1 cellular context compared by ENCODE assay signal in genomic region chr7:6015917-6016652, GRCh38.
A peak's percentile ranks its signal among the peaks of the same experiment; 100 is the strongest.
TF ChIP-seq lines count a peak whose summit lies in the region.

No MANE protein-coding gene starts in this region.

TF ChIP-seq in Ishikawa, 13 proteins besides CTCF, POLR2A, EP300 and RAD21 (continued from another document):
- no peak for TF ChIP-seq REST (IDR thresholded peaks at IDR 0.05; ENCODE audit: low read depth)
- TF ChIP-seq MAX (IDR thresholded peaks at IDR 0.05), result peak; percentile 43; the same call in 1 of the 2 replicates
- TF ChIP-seq FOXM1 (IDR thresholded peaks at IDR 0.05; ENCODE audit: borderline replicate concordance, low read depth), result peak; percentile 39; the same call in 1 of the 2 replicates
- no peak for TF ChIP-seq ZBTB7A (IDR thresholded peaks at IDR 0.05; ENCODE audit: low read depth)
- no peak for TF ChIP-seq YY1 (IDR thresholded peaks at IDR 0.05; ENCODE audit: low read depth)
- TF ChIP-seq USF1 (IDR thresholded peaks at IDR 0.05), result no peak
- peak; percentile 89 for TF ChIP-seq NFIC (IDR thresholded peaks at IDR 0.05)
- TF ChIP-seq CREB1 (IDR thresholded peaks at IDR 0.05; ENCODE audit: low read depth), result no peak
- TF ChIP-seq CEBPB (IDR thresholded peaks at IDR 0.05), result peak; percentile 77
- TF ChIP-seq TEAD4 (IDR thresholded peaks at IDR 0.05), result no peak
